In genomic region chr1:35882945-35883680, GRCh38 we compare ENCODE assay signal across 1 cellular context.
A peak's percentile ranks its signal among the peaks of the same experiment; 100 is the strongest.
TF ChIP-seq lines count a peak whose summit lies in the region.

AGO1 (plus strand) TSS chr1:35883209; CDS start chr1:35883422, 213 bp downstream.

TF ChIP-seq in H1, 55 proteins besides CTCF, POLR2A, EP300 and RAD21:
- TF ChIP-seq TBP (IDR thresholded peaks at IDR 0.05; ENCODE audit: low read depth, low read length) (no peak), GTF2F1 (IDR thresholded peaks at IDR 0.05; ENCODE audit: borderline replicate concordance, low read depth, low read length) (no peak), SAP30 (IDR thresholded peaks at IDR 0.05; ENCODE audit: insufficient read depth, insufficient replicate concordance, low read length) (peak; percentile 90), CEBPB (IDR thresholded peaks at IDR 0.05; ENCODE audit: low read depth, low read length) (no peak), CREB1 (IDR thresholded peaks at IDR 0.05) (peak; percentile 69; the same call in 1 of the 2 replicates), SP4 (IDR thresholded peaks at IDR 0.05; ENCODE audit: low read length) (no peak), MAX (IDR thresholded peaks at IDR 0.05) (no peak), HDAC6 (IDR thresholded peaks at IDR 0.05; ENCODE audit: low read depth, low read length) (no peak), FOSL1 (IDR thresholded peaks at IDR 0.05; ENCODE audit: insufficient read depth, low read depth, low read length) (no peak), SUZ12 (IDR thresholded peaks at IDR 0.05; ENCODE audit: low read length) (no peak), CBX5 (IDR thresholded peaks at IDR 0.05; ENCODE audit: low read depth, low read length) (no peak), KDM5A (IDR thresholded peaks at IDR 0.05; ENCODE audit: low read length) (no peak), YY1 (IDR thresholded peaks at IDR 0.05; ENCODE audit: low read depth, low read length) (peak; percentile 65; the same call in 1 of the 2 replicates), EZH2 (IDR thresholded peaks at IDR 0.05; ENCODE audit: low read depth, low read length, severe bottlenecking) (no peak), SIRT6 (IDR thresholded peaks at IDR 0.05; ENCODE audit: low read length) (no peak), E2F6 (IDR thresholded peaks at IDR 0.05) (no peak), MAFK (IDR thresholded peaks at IDR 0.05; ENCODE audit: low read depth, low read length) (no peak), TEAD4 (IDR thresholded peaks at IDR 0.05; ENCODE audit: low read depth, low read length) (0 out of 2 replicates have a peak, but pooled peaks have one; percentile 6), CTBP2 (IDR thresholded peaks at IDR 0.05; ENCODE audit: borderline replicate concordance, insufficient read depth, insufficient read length, low read length) (no peak), ATF2 (IDR thresholded peaks at IDR 0.05; ENCODE audit: low read length) (no peak), NRF1 (IDR thresholded peaks at IDR 0.05; ENCODE audit: low read depth, low read length) (peak; percentile 77), KDM1A (IDR thresholded peaks at IDR 0.05; ENCODE audit: borderline replicate concordance, low read length) (no peak), SIN3A (conservative IDR thresholded peaks at IDR 0.05 in 1 of 2, IDR thresholded peaks at IDR 0.05 in 1 of 2; ENCODE audit: low read depth in 1 of 2, low read length in 2 of 2) (no peak; a peak in 1 of 4 replicates), KDM4A (IDR thresholded peaks at IDR 0.05; ENCODE audit: low read depth, low read length, severe bottlenecking) (peak; percentile 64), SRF (IDR thresholded peaks at IDR 0.05; ENCODE audit: low read depth, low read length) (no peak), ASH2L (IDR thresholded peaks at IDR 0.05; ENCODE audit: low read length) (no peak), BACH1 (IDR thresholded peaks at IDR 0.05; ENCODE audit: low read length) (no peak), NANOG (IDR thresholded peaks at IDR 0.05; ENCODE audit: insufficient read depth, low read depth, low read length, poor library complexity, severe bottlenecking) (no peak), SP1 (IDR thresholded peaks at IDR 0.05; ENCODE audit: low read depth, low read length) (peak; percentile 28; the same call in 1 of the 2 replicates), ATF3 (IDR thresholded peaks at IDR 0.05; ENCODE audit: insufficient read depth, low read depth, low read length) (no peak), CHD1 (IDR thresholded peaks at IDR 0.05; ENCODE audit: low read depth, low read length) (no peak), BCL11A (IDR thresholded peaks at IDR 0.05; ENCODE audit: low read depth in 2 of 2, low read length in 2 of 2) (no peak), USF2 (IDR thresholded peaks at IDR 0.05; ENCODE audit: low read length) (no peak), HDAC2 (IDR thresholded peaks at IDR 0.05; ENCODE audit: borderline replicate concordance in 1 of 2, low read depth in 2 of 2, low read length in 2 of 2) (no peak), JUND (IDR thresholded peaks at IDR 0.05; ENCODE audit: low read length) (no peak), POU5F1 (IDR thresholded peaks at IDR 0.05; ENCODE audit: low read depth, low read length) (no peak), CBX8 (IDR thresholded peaks at IDR 0.05; ENCODE audit: borderline replicate concordance, low read depth, low read length) (no peak), CHD2 (IDR thresholded peaks at IDR 0.05; ENCODE audit: low read length) (0 out of 2 replicates have a peak, but pooled peaks have one; percentile 35), TCF12 (IDR thresholded peaks at IDR 0.05; ENCODE audit: low read depth, low read length) (no peak), RXRA (IDR thresholded peaks at IDR 0.05; ENCODE audit: insufficient read depth, low read depth, low read length) (no peak), TAF1 (IDR thresholded peaks at IDR 0.05; ENCODE audit: low read depth, low read length) (peak; percentile 41; the same call in 1 of the 2 replicates), RFX5 (IDR thresholded peaks at IDR 0.05; ENCODE audit: borderline replicate concordance, low read depth, low read length) (no peak), BRCA1 (IDR thresholded peaks at IDR 0.05; ENCODE audit: low read depth, low read length) (no peak), PHF8 (conservative IDR thresholded peaks at IDR 0.05; ENCODE audit: low read depth, low read length) (peak; percentile 69), RBBP5 (IDR thresholded peaks at IDR 0.05; ENCODE audit: borderline replicate concordance, low read depth, low read length) (peak; percentile 72; the same call in 1 of the 2 replicates), GABPA (IDR thresholded peaks at IDR 0.05; ENCODE audit: borderline replicate concordance, insufficient read depth, low read length) (no peak), TAF7 (optimal IDR thresholded peaks at IDR 0.05; ENCODE audit: borderline replicate concordance, low read depth, low read length) (peak; percentile 60), SIX5 (IDR thresholded peaks at IDR 0.05; ENCODE audit: low read depth, low read length) (no peak), EGR1 (IDR thresholded peaks at IDR 0.05; ENCODE audit: borderline replicate concordance, low read depth, low read length) (peak; percentile 95; the same call in 1 of the 2 replicates), RNF2 (IDR thresholded peaks at IDR 0.05; ENCODE audit: borderline replicate concordance, low read depth, low read length, missing control alignments, poor library complexity, severe bottlenecking) (no peak), CHD7 (IDR thresholded peaks at IDR 0.05; ENCODE audit: insufficient replicate concordance, low read length) (no peak)
TF ChIP-seq in H1: peak in this region for 13.
